18 cellular contexts compared by ENCODE assay signal in the genomic region with DNA sequence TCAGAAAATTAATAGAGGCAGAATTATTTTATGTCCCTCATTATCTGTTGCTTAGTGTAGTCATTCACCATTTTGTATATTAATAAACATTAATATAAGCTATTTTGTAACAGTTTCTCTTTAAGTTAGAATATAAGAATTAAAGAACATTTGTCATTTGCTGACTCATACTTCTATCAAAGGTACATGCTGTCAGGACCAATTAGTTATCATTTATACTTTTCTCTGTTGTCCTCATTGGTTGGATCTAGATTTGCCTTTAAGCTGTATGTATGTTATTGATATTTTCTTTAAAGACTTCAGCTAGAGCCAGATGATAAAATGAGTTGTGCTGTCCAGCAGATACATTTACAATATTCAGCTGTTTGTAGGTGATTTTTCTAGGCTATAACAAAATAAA.
"Had no signal": no experiment of that assay in that cellular context is flagged by ENCODE, and none has a peak within 500 bp of the region (broad histone marks: within the 10 kb centered on the region; RNA-seq: fewer than 3 reads in every experiment).

No MANE protein-coding gene starts in this region.

- H3K27ac ChIP-seq: KMS-11, RWPE1, SJCRH30 had no signal

- H3K9me3 ChIP-seq: SJCRH30 had no signal

- FAIRE-seq: HepG2 had no signal

- DNase-seq: IMR-90, MV-4-11, NCI-H1048, NCI-H1694, NCI-H187 treated with DMSO at 0.1 percent for 48 hours, NCI-H2029 treated with DMSO at 0.1 percent for 48 hours, NCI-H2171 treated with DMSO at 0.1 percent for 48 hours, NCI-H345, NCI-H446 treated with DMSO at 0.1 percent for 48 hours, NCI-H510A treated with DMSO at 0.1 percent for 48 hours, NCI-H526, SHP77, SJCRH30, SW 1271, T-cell had no signal

- H3K9ac ChIP-seq: KMS-11 had no signal

- H3K4me2 ChIP-seq: KMS-11 had no signal

- H3K36me3 ChIP-seq: SJCRH30 had no signal

- ATAC-seq: HepG2, T-cell had no signal

- H3K4me3 ChIP-seq: SJCRH30 had no signal

- H3K27me3 ChIP-seq: SJCRH30 had no signal

- H3K4me1 ChIP-seq: SJCRH30 had no signal
